Comparison of ENCODE assay signal across 16 cellular contexts in the genomic region with DNA sequence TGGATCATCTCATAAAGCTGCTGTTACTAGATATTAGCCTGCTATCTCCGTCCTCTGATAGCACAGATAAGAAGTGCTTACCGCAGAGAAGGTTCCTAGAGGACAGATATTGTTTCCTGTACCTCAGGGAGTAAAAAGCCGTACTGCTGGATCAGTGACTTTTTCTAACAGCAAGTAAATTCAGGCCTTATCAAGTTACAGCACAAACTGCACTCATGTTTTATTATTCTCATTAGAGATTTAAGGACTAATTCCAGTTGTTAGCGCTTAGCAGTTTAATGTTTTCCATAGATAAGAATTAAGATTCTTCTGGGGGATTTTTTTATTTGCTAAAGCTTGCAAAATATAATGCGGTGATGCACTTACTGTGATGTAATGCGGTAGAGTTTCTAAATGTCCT.
"Had no signal": no experiment of that assay in that cellular context is flagged by ENCODE, and none has a peak within 500 bp of the region (broad histone marks: within the 10 kb centered on the region; RNA-seq: fewer than 3 reads in every experiment).

No MANE protein-coding gene starts in this region.

- H3K27me3 ChIP-seq: cardiac muscle cell, gastrocnemius medialis, ovary, upper lobe of left lung had no signal

- H3K27ac ChIP-seq: cardiac muscle cell, gastrocnemius medialis, ovary, suprapubic skin, upper lobe of left lung, WERI-Rb-1 had no signal

- H3K4me1 ChIP-seq: gastrocnemius medialis, suprapubic skin, upper lobe of left lung had no signal

- ATAC-seq: activated T-helper 17 cell treated with anti-CD3 and anti-CD28 coated beads, Interleukin-2, amount 50 U/mL, for 72 hours; gastrocnemius medialis; stimulated activated naive CD8-positive, alpha-beta T cell treated with anti-CD3 and anti-CD28 coated beads, Interleukin-15, Interleukin-2, amounts not matched to agents 100 U/mL and 50 U/mL, for 24 hours had no signal

- H3K4me3 Mint-ChIP-seq: activated naive CD4-positive, alpha-beta T cell treated with anti-CD3 and anti-CD28 coated beads for 36 hours; activated T-helper 17 cell treated with anti-CD3 and anti-CD28 coated beads, Interleukin-2, amount 50 U/mL, for 72 hours had no signal

- H3K4me1 Mint-ChIP-seq: activated T-helper 17 cell treated with anti-CD3 and anti-CD28 coated beads, Interleukin-2, amount 50 U/mL, for 72 hours had no signal

- H3K36me3 ChIP-seq: cardiac muscle cell, gastrocnemius medialis, ovary, suprapubic skin, upper lobe of left lung, WERI-Rb-1 had no signal

- H3K9me3 Mint-ChIP-seq: activated naive CD4-positive, alpha-beta T cell treated with anti-CD3 and anti-CD28 coated beads for 36 hours; activated T-helper 17 cell treated with anti-CD3 and anti-CD28 coated beads, Interleukin-2, amount 50 U/mL, for 72 hours had no signal

- H3K27ac Mint-ChIP-seq: activated naive CD4-positive, alpha-beta T cell treated with anti-CD3 and anti-CD28 coated beads for 36 hours; activated T-helper 17 cell treated with anti-CD3 and anti-CD28 coated beads, Interleukin-2, amount 50 U/mL, for 72 hours had no signal

- H3K4me3 ChIP-seq: cardiac muscle cell, gastrocnemius medialis, ovary, suprapubic skin, upper lobe of left lung had no signal

- H3K9me3 ChIP-seq: gastrocnemius medialis, ovary, suprapubic skin, upper lobe of left lung had no signal

- DNase-seq: activated CD4-positive, alpha-beta T cell treated with anti-CD3 and anti-CD28 coated beads for 4 hours; activated CD8-positive, alpha-beta memory T cell treated with anti-CD3 and anti-CD28 coated beads for 24 hours; activated naive CD4-positive, alpha-beta T cell treated with anti-CD3 and anti-CD28 coated beads for 36 hours; gastrocnemius medialis; hypothalamus; kidney glomerular epithelial cell; ovary; stimulated activated CD4-positive, alpha-beta T cell treated with anti-CD3 and anti-CD28 coated beads, Interleukin-12 subunit alpha, Interleukin-12 subunit beta, amount 100 ng/mL, for 4 hours; stimulated activated CD4-positive, alpha-beta T cell treated with anti-CD3 and anti-CD28 coated beads, Interleukin-2, amount 100 ng/mL, for 48 hours; stimulated activated CD8-positive, alpha-beta memory T cell treated with anti-CD3 and anti-CD28 coated beads, Interleukin-4, amount 100 ng/mL, for 48 hours; stimulated activated naive CD8-positive, alpha-beta T cell treated with anti-CD3 and anti-CD28 coated beads, Interleukin-15, Interleukin-2, amounts not matched to agents 100 U/mL and 50 U/mL, for 24 hours; upper lobe of left lung; WERI-Rb-1 had no signal
